ENCODE assay signal across 8 cellular contexts in the genomic region with DNA sequence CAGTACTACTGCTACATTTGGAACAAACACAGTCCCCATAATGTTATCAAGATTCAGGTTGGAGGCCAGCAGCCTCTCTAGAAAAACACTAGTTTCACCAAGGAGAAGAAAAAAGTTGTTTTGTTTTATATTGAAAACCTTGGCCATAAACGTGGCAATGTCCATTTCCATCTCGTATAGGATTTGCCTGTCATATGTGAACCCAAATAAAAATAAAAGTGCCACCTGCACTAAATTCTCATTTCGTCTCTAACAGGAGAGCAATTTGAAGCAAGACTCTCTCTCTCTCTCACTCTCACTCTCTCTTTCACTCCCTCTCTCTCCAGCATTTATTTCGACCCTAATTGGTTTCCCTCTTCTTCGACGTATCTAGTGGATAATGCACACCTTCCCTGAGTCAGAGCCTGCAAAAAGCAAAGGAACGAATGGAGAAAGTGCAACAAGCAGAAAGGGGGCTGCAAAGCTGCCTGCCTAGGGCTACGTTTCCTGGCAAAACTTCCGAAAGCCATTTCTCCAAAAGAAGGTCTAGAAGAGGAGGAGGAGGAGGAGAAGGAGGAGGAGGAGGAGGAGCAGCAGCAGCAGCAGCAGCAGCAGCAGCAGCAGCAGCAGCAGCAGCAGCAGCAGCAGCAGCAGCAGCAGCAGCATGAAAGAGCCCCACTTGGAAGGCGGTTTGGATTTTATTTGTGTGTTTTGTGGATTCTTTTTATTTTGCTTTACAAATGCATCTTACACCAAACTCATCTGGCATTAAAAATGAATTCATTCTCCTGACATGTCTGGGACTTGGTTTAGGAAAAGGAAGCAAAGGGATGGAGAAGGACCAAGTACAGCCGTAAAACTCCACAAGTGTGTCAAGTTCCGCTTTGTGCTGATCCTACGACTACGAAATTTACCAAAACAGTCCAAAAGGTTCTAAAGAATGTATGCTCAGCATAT. TPM values are rescaled to one million over a fixed set of nuclear protein-coding genes. Genes with fewer than 3 reads are reported as not detected.
DNase-seq lines count a peak whose midpoint lies in the region; ATAC-seq and TF ChIP-seq lines count a peak whose summit lies in the region.

No MANE protein-coding gene starts in this region.

- H3K27ac ChIP-seq in heart left ventricle (peak overlapping the region; percentile 43 to 92 (median 87)), upper lobe of left lung (peak overlapping the region; percentile 84 to 94 (median 88))

- H3K27me3 ChIP-seq in heart left ventricle (no peaks in the 10 kb centered on the region), upper lobe of left lung (no peaks in the 10 kb centered on the region)

- TF ChIP-seq POLR2A in heart left ventricle (IDR thresholded peaks at IDR 0.05): no peak
- TF ChIP-seq POLR2A in upper lobe of left lung (IDR thresholded peaks at IDR 0.05): no peak

- H3K4me1 ChIP-seq in heart left ventricle (peaks cover 0 to 58% (median 31%) of the 10 kb centered on the region in 12 donors), upper lobe of left lung (peaks cover 0 to 16% (median 6%) of the 10 kb centered on the region in 4 donors)

- DNase-seq in heart left ventricle (peak in 3 of 5 donors; percentile 22 to 27 (median 27)), cardiac septum (ENCODE audit: low spot score) (no peak), astrocyte of the hippocampus (ENCODE audit: low read depth, low spot score) (peak; percentile 62), lung microvascular endothelial cell (ENCODE audit: low read depth in 2 of 2) (peak; percentile 23 to 39), upper lobe of left lung (peak in 1 of 2 donors; percentile 13), amniotic stem cell (lab: John Stamatoyannopoulos, UW) (no peak), NCI-H128 (lab: John Stamatoyannopoulos, UW; ENCODE audit: unreplicated experiment) (no peak)

- H3K4me3 ChIP-seq in heart left ventricle: peak overlapping the region; percentile 15 to 82 (median 74)
- peak overlapping the region; percentile 22 to 76 (median 68) for H3K4me3 ChIP-seq in upper lobe of left lung

- 18 to 19% (median 19%) methylated on average over 14 of the region's 14 CpGs for WGBS in heart left ventricle, 4 donors
- 28 to 32% methylated on average over 14 of the region's 14 CpGs for WGBS in upper lobe of left lung, 2 donors

- H3K36me3 ChIP-seq in heart left ventricle: peaks cover 0 to 8% (median 0%) of the 10 kb centered on the region in 9 donors
- no peaks in the 10 kb centered on the region for H3K36me3 ChIP-seq in upper lobe of left lung

- no peaks in the 10 kb centered on the region for H3K9me3 ChIP-seq in heart left ventricle
- no peaks in the 10 kb centered on the region for H3K9me3 ChIP-seq in upper lobe of left lung

- TF ChIP-seq EP300 in upper lobe of left lung (IDR thresholded peaks at IDR 0.05): no peak

- TF ChIP-seq CTCF in heart left ventricle (IDR thresholded peaks at IDR 0.05) (no peak), upper lobe of left lung (IDR thresholded peaks at IDR 0.05) (no peak)

- intact Hi-C loops in heart left ventricle (cut with DNase I) (loop anchor here (2.0 to 10.0 kb wide), 23 partner anchors 61 to 991 kb away; no protein-coding TSS in a partner anchor), cardiac septum (cut with DNase I) (loop anchor here (2.0 to 10.0 kb wide), 9 partner anchors 74 to 989 kb away; no protein-coding TSS in a partner anchor)

- ATAC-seq in heart left ventricle (no peak), upper lobe of left lung (ENCODE audit: low FRiP score in 2 of 2) (no peak), HG03025 (IDR thresholded peaks at IDR 0.05; ENCODE audit: low FRiP score, unreplicated experiment) (no peak)

RNA-seq across cellular contexts. Expression of a gene that starts 2.1 kb away (rescaled TPM):
- 100 to 1,000 TPM in 2 of 9 donors, 10 to 100 TPM in 7; 45.3 to 119 (median 80.8) TPM for total RNA-seq in heart left ventricle
- 10 to 100 TPM; 12.8 to 25.6 TPM for polyA plus RNA-seq in heart left ventricle
- 69.9 TPM for total RNA-seq in cardiac septum
- 374 and 536 TPM in 2 replicates for total RNA-seq in lung microvascular endothelial cell
- 100 to 1,000 TPM in 1 of 6 donors, 10 to 100 TPM in 5; 70.6 to 115 (median 92.4) TPM for total RNA-seq in upper lobe of left lung

Comparison
In these comparisons a context has a peak if more than half of its experiments do, and no peak if none do; other contexts are left out.
1. DNase-seq: peak in heart left ventricle (3 of 5), astrocyte of the hippocampus (single experiment) and lung microvascular endothelial cell (2 of 2); none in cardiac septum (single experiment), amniotic stem cell (single experiment) and NCI-H128 (single experiment).